ENCODE assay signal across 11 cellular contexts in genomic region chr10:93718937-93719725, GRCh38. TPM values are rescaled to one million over a fixed set of nuclear protein-coding genes. Genes with fewer than 3 reads are reported as not detected.
A peak's percentile ranks its signal among the peaks of the same experiment; 100 is the strongest.
DNase-seq lines count a peak whose midpoint lies in the region; ATAC-seq, FAIRE-seq and TF ChIP-seq lines count a peak whose summit lies in the region.
"Had no signal": no experiment of that assay in that cellular context is flagged by ENCODE, and none has a peak within 500 bp of the region (broad histone marks: within the 10 kb centered on the region; RNA-seq: fewer than 3 reads in every experiment).

No MANE protein-coding gene starts in this region.

- no peak for TF ChIP-seq CTCF in foreskin keratinocyte (conservative IDR thresholded peaks at IDR 0.05)
- TF ChIP-seq CTCF in gastroesophageal sphincter (IDR thresholded peaks at IDR 0.05): no peak
- TF ChIP-seq CTCF in type B pancreatic cell (conservative IDR thresholded peaks at IDR 0.05): no peak
- TF ChIP-seq CTCF in transverse colon (IDR thresholded peaks at IDR 0.05): no peak

- no peak for TF ChIP-seq EP300 in gastroesophageal sphincter (IDR thresholded peaks at IDR 0.05)
- TF ChIP-seq EP300 in transverse colon (IDR thresholded peaks at IDR 0.05; ENCODE audit: low read depth): no peak

- peaks cover 14% of the 10 kb centered on the region for H3K4me1 ChIP-seq in Karpas-422 (ENCODE audit: low read length)
- H3K4me1 ChIP-seq in foreskin keratinocyte: no peaks in the 10 kb centered on the region
- H3K4me1 ChIP-seq in gastroesophageal sphincter: no peaks in the 10 kb centered on the region
- H3K4me1 ChIP-seq in small intestine (ENCODE audit: control insufficient read depth in 2 of 2, insufficient read depth in 1 of 2, low read depth in 1 of 2, low read length in 1 of 2): no peaks in the 10 kb centered on the region
- H3K4me1 ChIP-seq in transverse colon: no peaks in the 10 kb centered on the region

- H3K27ac ChIP-seq in Karpas-422 (ENCODE audit: low read length) (no peak overlapping the region), foreskin keratinocyte (no peak overlapping the region), gastroesophageal sphincter (no peak overlapping the region), small intestine (ENCODE audit: low read depth in 1 of 2, low read length in 1 of 2) (no peak overlapping the region), transverse colon (no peak overlapping the region)

- TF ChIP-seq POLR2A in gastroesophageal sphincter (IDR thresholded peaks at IDR 0.05) (no peak), transverse colon (IDR thresholded peaks at IDR 0.05) (no peak)

- H3K27ac Mint-ChIP-seq in type B pancreatic cell: no peak overlapping the region
- H3K27ac Mint-ChIP-seq: T-helper 17 cell had no signal

- H3K4me3 Mint-ChIP-seq in type B pancreatic cell: no peak overlapping the region
- H3K4me3 Mint-ChIP-seq: T-helper 17 cell had no signal

- no peaks in the 10 kb centered on the region for H4K20me1 ChIP-seq in Karpas-422 (ENCODE audit: insufficient read depth, low read depth, low read length)

- H3K9me3 Mint-ChIP-seq in type B pancreatic cell: no peaks in the 10 kb centered on the region

- H3K9me2 ChIP-seq in Karpas-422 (replicated peaks; ENCODE audit: insufficient read depth, low read length): no peaks in the 10 kb centered on the region

- H3K9me3 ChIP-seq in Karpas-422 (ENCODE audit: low read length) (no peaks in the 10 kb centered on the region), gastroesophageal sphincter (no peaks in the 10 kb centered on the region), small intestine (ENCODE audit: control insufficient read depth, low read depth) (no peaks in the 10 kb centered on the region), transverse colon (no peaks in the 10 kb centered on the region)

- peaks cover 9% of the 10 kb centered on the region for H3K27me3 Mint-ChIP-seq in type B pancreatic cell

- no peaks in the 10 kb centered on the region for H3K79me2 ChIP-seq in Karpas-422 (ENCODE audit: low read length)

- intact Hi-C loops in transverse colon (cut with DNase I; ENCODE audit: low total_unique reads): no loop called here

- H3K36me3 ChIP-seq in Karpas-422 (ENCODE audit: insufficient read depth, low read length) (no peaks in the 10 kb centered on the region), gastroesophageal sphincter (no peaks in the 10 kb centered on the region), small intestine (ENCODE audit: control insufficient read depth in 2 of 2, insufficient read depth in 2 of 2, low read length in 2 of 2) (no peaks in the 10 kb centered on the region), transverse colon (no peaks in the 10 kb centered on the region)

- 40 to 65% methylated on average over 2 to 6 of the region's 8 CpGs for WGBS in gastroesophageal sphincter (ENCODE audit: low coverage in 1 of 2), 2 donors
- 53 to 58% (median 55%) methylated on average over 8 of the region's 8 CpGs for WGBS in small intestine, 3 donors
- 38 to 51% methylated on average over 7 to 8 of the region's 8 CpGs for WGBS in transverse colon (ENCODE audit: low coverage in 1 of 2), 2 donors

- H3K9ac ChIP-seq in Karpas-422 (ENCODE audit: low read length): peak overlapping the region; percentile 27; the same call in 1 of the 2 replicates

- peak; percentile 91 for FAIRE-seq in GM18507 (lab: Jason Lieb, UNC)
- FAIRE-seq in small intestine (lab: Jason Lieb, UNC): no peak

- peak overlapping the region; percentile 44 for H3K4me2 ChIP-seq in Karpas-422 (ENCODE audit: low read depth, low read length, poor library complexity, severe bottlenecking)

- DNase-seq in GM18507 (ENCODE audit: extremely low spot score, insufficient read length, low read depth) (no peak), Karpas-422 (peak; percentile 46), foreskin keratinocyte (no peak), small intestine (no peak), type B pancreatic cell (ENCODE audit: extremely low spot score, unreplicated experiment) (no peak), transverse colon (no peak)
- DNase-seq: activated effector memory CD4-positive, alpha-beta T cell treated with anti-CD3 and anti-CD28 coated beads, Interleukin-2, amount 50 U/mL, for 16 hours; NCI-H187; T-helper 17 cell had no signal

- H3K27me3 ChIP-seq in Karpas-422 (ENCODE audit: low read length) (no peaks in the 10 kb centered on the region), foreskin keratinocyte (peaks cover 4% of the 10 kb centered on the region), gastroesophageal sphincter (peaks cover 19% of the 10 kb centered on the region), small intestine (ENCODE audit: control insufficient read depth in 2 of 2, insufficient read depth in 2 of 2, low read length in 2 of 2) (no peaks in the 10 kb centered on the region), transverse colon (peaks cover 2% of the 10 kb centered on the region)

- H3K4me3 ChIP-seq in Karpas-422 (ENCODE audit: low read length) (peak overlapping the region; percentile 43; the same call in 1 of the 2 replicates), gastroesophageal sphincter (no peak overlapping the region), small intestine (ENCODE audit: low read depth in 1 of 2, low read length in 2 of 2) (no peak overlapping the region), transverse colon (no peak overlapping the region)

- no peaks in the 10 kb centered on the region for H3K4me1 Mint-ChIP-seq in type B pancreatic cell (ENCODE audit: unreplicated experiment)

- in situ Hi-C loops in transverse colon (cut with MboI; ENCODE audit: low pct_ligation_motif_present in 1 of 4, low pct_unique_long_range_greater_than_20kb in 1 of 4, low sequenced_read_pairs in 3 of 4): no loop called here

- ATAC-seq in GM21576 (IDR thresholded peaks at IDR 0.05; ENCODE audit: unreplicated experiment) (peak; percentile 46), foreskin keratinocyte (peak; percentile 14), gastroesophageal sphincter (no peak)
- ATAC-seq: T-helper 17 cell had no signal

- H2AFZ ChIP-seq in Karpas-422 (ENCODE audit: low read length): peak overlapping the region; percentile 62; the same call in 1 of the 2 replicates

- no peaks in the 10 kb centered on the region for H3K36me3 Mint-ChIP-seq in type B pancreatic cell

RNA-seq across cellular contexts. Expression of gene FRA10AC1, which starts 16.7 kb away (rescaled TPM):
- 11.6 and 27.6 TPM in 2 replicates for total RNA-seq in Karpas-422 (2014; rRNA removed; shearing (Covaris generic); ENCODE audit: low replicate concordance)
- 8.0 and 9.4 TPM in 2 replicates for total RNA-seq in foreskin keratinocyte
- polyA plus RNA-seq in foreskin keratinocyte: 9.6 and 10.9 TPM in 2 replicates
- 10 to 100 TPM in 2 of 4 donors, 1 to 10 TPM in 2; 8.4 to 28.6 (median 14.3) TPM for total RNA-seq in gastroesophageal sphincter
- polyA plus RNA-seq in small intestine: 1 to 10 TPM; 5.1 to 7.9 (median 6.0) TPM
- total RNA-seq in type B pancreatic cell (ENCODE audit: low replicate concordance): 11.8 and 15.1 TPM in 2 replicates
- total RNA-seq in transverse colon: 10 to 100 TPM in 3 of 4 donors, 1 to 10 TPM in 1; 1.9 to 37.4 (median 13.9) TPM

RNA-seq across cellular contexts. Expression of gene LGI1, which starts 38.6 kb away (rescaled TPM):
- total RNA-seq in Karpas-422 (2014; rRNA removed; shearing (Covaris generic); ENCODE audit: low replicate concordance): not detected in 2 replicates
- not detected in 2 replicates for total RNA-seq in foreskin keratinocyte
- not detected in 2 replicates for polyA plus RNA-seq in foreskin keratinocyte
- total RNA-seq in gastroesophageal sphincter: 1 to 10 TPM in 1 of 4 donors, under 1 TPM in 2, not detected in 1; 0.17 to 1.9 (median 0.35) TPM
- 1 to 10 TPM in 1 of 3 donors, not detected in 2; 2.3 TPM for polyA plus RNA-seq in small intestine
- 0.85 and 2.2 TPM in 2 replicates for total RNA-seq in type B pancreatic cell (ENCODE audit: low replicate concordance)
- 1 to 10 TPM in 2 of 4 donors, not detected in 2; 1.1 to 2.4 TPM for total RNA-seq in transverse colon
- total RNA-seq: T-helper 17 cell had no signal
